Comparison of ENCODE assay signal across 20 cellular contexts in genomic region chr1:233708416-233708815, GRCh38.
DNase-seq lines count a peak whose midpoint lies in the region; ATAC-seq, FAIRE-seq and TF ChIP-seq lines count a peak whose summit lies in the region.
"Had no signal": no experiment of that assay in that cellular context is flagged by ENCODE, and none has a peak within 500 bp of the region (broad histone marks: within the 10 kb centered on the region; RNA-seq: fewer than 3 reads in every experiment).

No MANE protein-coding gene starts in this region.

- H3K27me3 Mint-ChIP-seq in progenitor cell of endocrine pancreas, result no peaks in the 10 kb centered on the region

- no peaks in the 10 kb centered on the region for H3K27me3 ChIP-seq in HCT116 (ENCODE audit: insufficient read depth, low read length)
- no peaks in the 10 kb centered on the region for H3K27me3 ChIP-seq in RWPE2 (ENCODE audit: insufficient read depth, poor library complexity, severe bottlenecking)
- no peaks in the 10 kb centered on the region for H3K27me3 ChIP-seq in foreskin keratinocyte
- no peaks in the 10 kb centered on the region for H3K27me3 ChIP-seq in small intestine (ENCODE audit: control insufficient read depth in 2 of 2, insufficient read depth in 2 of 2, low read length in 2 of 2)
- H3K27me3 ChIP-seq: SJCRH30 had no signal

- no peak for TF ChIP-seq POLR2A in HCT116 (IDR thresholded peaks at IDR 0.05; ENCODE audit: borderline replicate concordance, extremely low read depth, insufficient read depth, insufficient read length)

- no peaks in the 10 kb centered on the region for H4K20me1 ChIP-seq in HCT116 (ENCODE audit: insufficient read depth)

- CTCF ChIA-PET in HCT116 (lab: Charles Lee), result no interaction called here

- H3K9me3 Mint-ChIP-seq in progenitor cell of endocrine pancreas (ENCODE audit: low read depth), result peaks cover 3% of the 10 kb centered on the region

- H2AFZ ChIP-seq in HCT116 (ENCODE audit: low read depth, low read length, poor library complexity, severe bottlenecking), result no peak overlapping the region

- H3K9me3 ChIP-seq in HCT116 (ENCODE audit: control insufficient read depth in 1 of 2, insufficient read depth in 1 of 2, low read depth in 1 of 2, low read length in 2 of 2), result no peaks in the 10 kb centered on the region
- no peaks in the 10 kb centered on the region for H3K9me3 ChIP-seq in RWPE2 (ENCODE audit: severe bottlenecking)
- no peaks in the 10 kb centered on the region for H3K9me3 ChIP-seq in small intestine (ENCODE audit: control insufficient read depth, low read depth)
- H3K9me3 ChIP-seq: Caco-2, SJCRH30 had no signal

- H3K36me3 ChIP-seq in HCT116 (ENCODE audit: control insufficient read depth in 1 of 2, insufficient read depth in 2 of 2, low read length in 2 of 2) (no peaks in the 10 kb centered on the region), RWPE2 (ENCODE audit: low read depth) (no peaks in the 10 kb centered on the region), small intestine (ENCODE audit: control insufficient read depth in 2 of 2, insufficient read depth in 2 of 2, low read length in 2 of 2) (no peaks in the 10 kb centered on the region)
- H3K36me3 ChIP-seq: SJCRH30 had no signal

- H3K79me2 ChIP-seq in HCT116 (ENCODE audit: insufficient read depth, low read length), result no peaks in the 10 kb centered on the region

- peak overlapping the region; percentile 36; the same call in 1 of the 2 replicates for H3K27ac ChIP-seq in HCT116 (ENCODE audit: low read depth, low read length)
- peak overlapping the region; percentile 53 for H3K27ac ChIP-seq in RWPE2 (ENCODE audit: poor library complexity, severe bottlenecking)
- H3K27ac ChIP-seq in foreskin keratinocyte, result peak overlapping the region; percentile 26
- H3K27ac ChIP-seq in small intestine (ENCODE audit: low read depth in 1 of 2, low read length in 1 of 2), result no peak overlapping the region
- H3K27ac ChIP-seq: SJCRH30 had no signal

- no peak overlapping the region for H3K9ac ChIP-seq in HCT116 (ENCODE audit: low read length)

- ATAC-seq in HCT116 (no peak), RWPE2 (ENCODE audit: low read depth) (no peak), foreskin keratinocyte (peak; percentile 50), HG03354 (IDR thresholded peaks at IDR 0.05; ENCODE audit: poor library complexity, severe bottlenecking, unreplicated experiment) (no peak)

- POLR2A ChIA-PET in HCT116 (lab: Charles Lee), result no interaction called here

- no peaks in the 10 kb centered on the region for H3K9me2 ChIP-seq in HCT116 (ENCODE audit: insufficient read depth)

- H3K4me1 ChIP-seq in HCT116 (ENCODE audit: control insufficient read depth in 1 of 2, insufficient read depth in 2 of 2, low read length in 2 of 2) (peaks cover 24 to 35% of the 10 kb centered on the region in 2 experiments), RWPE2 (ENCODE audit: insufficient read depth, poor library complexity, severe bottlenecking) (peaks cover 27% of the 10 kb centered on the region), foreskin keratinocyte (peaks cover 6% of the 10 kb centered on the region), small intestine (ENCODE audit: control insufficient read depth in 2 of 2, insufficient read depth in 1 of 2, low read depth in 1 of 2, low read length in 1 of 2) (peaks cover 4% of the 10 kb centered on the region in 2 donors)
- H3K4me1 ChIP-seq: Caco-2 had no signal

- intact Hi-C loops in HCT116 (cut with micrococcal nuclease), result no loop called here

- DNase-seq in HCT116 (ENCODE audit: low read depth, low spot score), result no peak
- DNase-seq in RWPE2 (ENCODE audit: low spot score), result no peak
- peak in 1 of 2 donors; percentile 33 for DNase-seq in foreskin keratinocyte
- DNase-seq in progenitor cell of endocrine pancreas (ENCODE audit: low spot score, unreplicated experiment), result no peak
- DNase-seq in stimulated activated CD4-positive, alpha-beta T cell treated with anti-CD3 and anti-CD28 coated beads, Interleukin-4, amount 100 ng/mL, for 1 hour, result no peak
- DNase-seq in small intestine, result no peak
- DNase-seq: AML-193, Caco-2, DND-41, GDM1, HFFc6, Kasumi-1, MV-4-11, NCI-H1417 treated with DMSO at 0.1 percent for 48 hours, NCI-H2029, NCI-H2171 treated with DMSO at 0.1 percent for 48 hours had no signal

- H3K4me3 Mint-ChIP-seq in progenitor cell of endocrine pancreas (ENCODE audit: low read depth), result no peak overlapping the region
- H3K4me3 Mint-ChIP-seq: HFFc6 had no signal

- peaks cover 38% of the 10 kb centered on the region for H3K4me1 Mint-ChIP-seq in progenitor cell of endocrine pancreas (ENCODE audit: low read depth)

- no TSS peak for BruUV-seq in HCT116 (replicated peaks; lab: Mats Ljungman, UMichigan)

- H3K4me2 ChIP-seq in HCT116 (ENCODE audit: low read length), result peak overlapping the region; percentile 58

- H3K27ac Mint-ChIP-seq in progenitor cell of endocrine pancreas, result peak overlapping the region; percentile 15
- H3K27ac Mint-ChIP-seq: HFFc6 had no signal

- FAIRE-seq in small intestine (lab: Jason Lieb, UNC), result no peak
- FAIRE-seq: GM12892, GM19239 had no signal

- no peak for TF ChIP-seq RAD21 in HCT116 (IDR thresholded peaks at IDR 0.05; ENCODE audit: low read depth)

- 50 to 62% (median 60%) methylated on average over 2 of the region's 2 CpGs for WGBS in small intestine, 3 donors

- RAD21 ChIA-PET in HCT116 (lab: Charles Lee; ENCODE audit: low non-redundant PET in 1 of 2, low total read pairs in 2 of 2, uncharacterized antibody in 2 of 2, unreplicated experiment in 2 of 2), result no interaction called here

- H3K36me3 Mint-ChIP-seq in progenitor cell of endocrine pancreas (ENCODE audit: insufficient read depth), result no peaks in the 10 kb centered on the region

- H3K4me3 ChIP-seq in HCT116 (replicated peaks in 1 of 2; ENCODE audit: low read depth in 1 of 2, low read length in 2 of 2) (no peak overlapping the region), RWPE2 (ENCODE audit: severe bottlenecking) (no peak overlapping the region), small intestine (ENCODE audit: low read depth in 1 of 2, low read length in 2 of 2) (no peak overlapping the region)
- H3K4me3 ChIP-seq: SJCRH30 had no signal

- TF ChIP-seq CTCF in HCT116 (IDR thresholded peaks at IDR 0.05 in 2 of 3, conservative IDR thresholded peaks at IDR 0.05 in 1 of 3; ENCODE audit: borderline replicate concordance in 1 of 3, insufficient read depth in 1 of 3, low read depth in 2 of 3, low read length in 2 of 3) (no peak), RWPE2 (IDR thresholded peaks at IDR 0.05; ENCODE audit: poor library complexity, severe bottlenecking) (no peak), foreskin keratinocyte (conservative IDR thresholded peaks at IDR 0.05) (no peak), progenitor cell of endocrine pancreas (IDR thresholded peaks at IDR 0.05; ENCODE audit: unreplicated experiment) (no peak)

TF ChIP-seq in HCT116, 20 proteins besides CTCF, POLR2A, EP300 and RAD21:
- TF ChIP-seq JUND (IDR thresholded peaks at IDR 0.05) (no peak), EGR1 (IDR thresholded peaks at IDR 0.05; ENCODE audit: low read depth) (no peak), YY1 (IDR thresholded peaks at IDR 0.05; ENCODE audit: extremely low read depth, insufficient replicate concordance, low read depth, low read length) (no peak), MAX (IDR thresholded peaks at IDR 0.05) (no peak), SRF (IDR thresholded peaks at IDR 0.05; ENCODE audit: low read depth) (no peak), ZFX (IDR thresholded peaks at IDR 0.05) (no peak), REST (IDR thresholded peaks at IDR 0.05; ENCODE audit: low read depth) (no peak), SP1 (IDR thresholded peaks at IDR 0.05; ENCODE audit: low read depth) (no peak), EZH2 (IDR thresholded peaks at IDR 0.05) (no peak), ATF3 (IDR thresholded peaks at IDR 0.05) (no peak), CBX3 (IDR thresholded peaks at IDR 0.05; ENCODE audit: low read depth) (no peak)

Comparison
In these comparisons a context has a peak if more than half of its experiments do, and no peak if none do; other contexts are left out.
1. H3K27ac ChIP-seq: peak in HCT116 (single experiment), RWPE2 (single experiment) and foreskin keratinocyte (single experiment); none in small intestine (0 of 2).